ENCODE assay signal across 15 cellular contexts in the genomic region with DNA sequence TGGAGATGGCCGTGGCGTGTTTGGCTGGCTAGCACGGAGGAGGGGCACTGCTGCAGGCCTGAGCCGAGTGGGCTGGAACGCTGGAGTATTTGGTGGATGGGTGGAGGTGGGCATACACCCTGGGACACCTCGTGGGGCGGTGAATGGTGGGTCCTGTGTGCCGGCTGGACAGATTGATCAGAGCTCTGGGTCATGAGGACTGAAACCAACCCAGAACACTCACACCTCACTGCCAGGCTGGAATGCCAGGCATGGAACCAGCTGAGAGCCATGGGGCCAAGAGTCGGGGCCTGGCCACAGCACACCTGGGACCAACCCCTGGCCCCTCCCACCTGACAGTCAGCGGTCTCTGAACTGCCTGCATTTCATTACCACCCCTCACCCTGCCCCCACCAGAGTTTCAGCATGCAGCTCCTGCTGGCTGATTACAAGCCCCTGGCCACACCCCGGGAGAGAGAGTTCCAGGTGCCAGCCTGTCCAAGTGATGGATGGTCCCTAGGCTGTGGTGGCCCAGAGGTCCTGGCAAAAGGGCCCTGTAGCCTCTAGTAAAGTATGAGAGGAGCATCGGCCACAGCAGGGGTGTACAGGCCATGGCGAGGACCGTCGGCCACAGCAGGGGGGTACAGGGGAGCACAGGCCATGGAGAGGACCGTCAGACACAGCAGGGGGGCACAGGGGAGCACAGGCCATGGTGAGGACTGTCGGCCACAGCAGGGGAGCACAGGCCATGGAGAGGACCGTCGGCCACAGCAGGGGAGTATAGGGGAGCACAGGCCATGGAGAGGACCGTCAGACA. TPM values are rescaled to one million over a fixed set of nuclear protein-coding genes. Genes with fewer than 3 reads are reported as not detected.
A peak's percentile ranks its signal among the peaks of the same experiment; 100 is the strongest.
DNase-seq lines count a peak whose midpoint lies in the region; FAIRE-seq and TF ChIP-seq lines count a peak whose summit lies in the region.
"Had no signal": no experiment of that assay in that cellular context is flagged by ENCODE, and none has a peak within 500 bp of the region (broad histone marks: within the 10 kb centered on the region; RNA-seq: fewer than 3 reads in every experiment).

No MANE protein-coding gene starts in this region.

- no peaks in the 10 kb centered on the region for H3K9me3 Mint-ChIP-seq in neural progenitor cell
- H3K9me3 Mint-ChIP-seq: activated T-helper 17 cell treated with anti-CD3 and anti-CD28 coated beads, Interleukin-2, amount 50 U/mL, for 72 hours had no signal

- H3K56ac ChIP-seq in H1 (replicated peaks; ENCODE audit: insufficient read length, low read depth, low read length), result no peak overlapping the region

- no peak for FAIRE-seq in H1 (lab: Jason Lieb, UNC)

- H3K27me3 ChIP-seq in BE2C (no peaks in the 10 kb centered on the region), H1 (replicated peaks in 1 of 4; ENCODE audit: control insufficient read depth in 3 of 4, extremely low read depth in 1 of 4, insufficient read depth in 3 of 4, low read length in 3 of 4) (peaks cover 2 to 26% (median 21%) of the 10 kb centered on the region in 4 experiments), neural progenitor cell (peaks cover 45% of the 10 kb centered on the region)

- no peaks in the 10 kb centered on the region; the same call in 1 of the 2 replicates for H3K79me1 ChIP-seq in H1 (ENCODE audit: low read depth, low read length)

- no peak overlapping the region for H2BK120ac ChIP-seq in H1 (replicated peaks; ENCODE audit: low read depth, low read length)

- H3K4me3 ChIP-seq in BE2C (ENCODE audit: low read depth, low read length), result no peak overlapping the region
- H3K4me3 ChIP-seq in H1 (ENCODE audit: extremely low read depth in 1 of 4, insufficient read depth in 2 of 4, low read depth in 3 of 4, low read length in 4 of 4), result no peak overlapping the region
- H3K4me3 ChIP-seq in neural progenitor cell, result no peak overlapping the region
- H3K4me3 ChIP-seq: cardiac muscle cell, PC-9, prostate gland had no signal

- no peak overlapping the region for H4K91ac ChIP-seq in H1 (replicated peaks; ENCODE audit: insufficient read length, low read length)

- H3K36me3 Mint-ChIP-seq in neural progenitor cell, result no peaks in the 10 kb centered on the region

- no peak overlapping the region for H3K9ac ChIP-seq in H1 (replicated peaks in 1 of 4; ENCODE audit: extremely low read depth in 1 of 4, low read depth in 3 of 4, low read length in 3 of 4)
- H3K9ac ChIP-seq in neural progenitor cell, result no peak overlapping the region

- no peak overlapping the region for H4K5ac ChIP-seq in H1 (ENCODE audit: insufficient read length, low read depth, low read length)

- H2AFZ ChIP-seq in H1 (ENCODE audit: low read length) (no peak overlapping the region), neural progenitor cell (replicated peaks) (no peak overlapping the region)
- H2AFZ ChIP-seq: PC-9 had no signal

- H3K23me2 ChIP-seq in H1 (ENCODE audit: low read depth, low read length), result peaks cover 2% of the 10 kb centered on the region; the same call in 1 of the 2 replicates

- no peak overlapping the region for H3K18ac ChIP-seq in H1 (ENCODE audit: extremely low read depth, low read length)

- peaks cover 2 to 3% of the 10 kb centered on the region in 2 experiments for H4K20me1 ChIP-seq in H1 (replicated peaks in 1 of 2; ENCODE audit: control insufficient read depth in 1 of 2, insufficient read depth in 2 of 2, low read length in 2 of 2)
- H4K20me1 ChIP-seq in neural progenitor cell (ENCODE audit: low read depth), result peaks cover 9% of the 10 kb centered on the region

- no peak for TF ChIP-seq POLR2A in H1 (IDR thresholded peaks at IDR 0.05; ENCODE audit: control extremely low read depth in 1 of 2, low read depth in 2 of 2, low read length in 2 of 2)

- H3K4me1 Mint-ChIP-seq in neural progenitor cell, result peaks cover 15% of the 10 kb centered on the region
- H3K4me1 Mint-ChIP-seq: activated T-helper 17 cell treated with anti-CD3 and anti-CD28 coated beads, Interleukin-2, amount 50 U/mL, for 72 hours had no signal

- no peaks in the 10 kb centered on the region for H3K9me3 ChIP-seq in BE2C
- no peaks in the 10 kb centered on the region for H3K9me3 ChIP-seq in H1 (ENCODE audit: insufficient read depth in 2 of 2, low read depth in 1 of 2, low read length in 1 of 2)
- H3K9me3 ChIP-seq in neural progenitor cell (ENCODE audit: low read depth), result no peaks in the 10 kb centered on the region
- H3K9me3 ChIP-seq: prostate gland had no signal

- no peak overlapping the region for H3K23ac ChIP-seq in H1 (ENCODE audit: insufficient read length)

- 0 out of 2 replicates have a peak overlapping the region, but pooled peaks have one; percentile 50 for H2BK12ac ChIP-seq in H1 (ENCODE audit: low read depth, low read length)

- no peak overlapping the region for H2BK15ac ChIP-seq in H1 (ENCODE audit: low read length)

- H3F3A ChIP-seq in neural progenitor cell (ENCODE audit: low read depth), result no peaks in the 10 kb centered on the region

- peaks cover 29% of the 10 kb centered on the region for H3K27me3 Mint-ChIP-seq in neural progenitor cell (ENCODE audit: insufficient read depth, low read depth)

- H3K79me2 ChIP-seq in H1 (ENCODE audit: control insufficient read depth in 1 of 2, insufficient read depth in 2 of 2, low read length in 2 of 2) (no peaks in the 10 kb centered on the region), neural progenitor cell (ENCODE audit: low read depth) (no peaks in the 10 kb centered on the region)

- TF ChIP-seq EP300 in H1 (IDR thresholded peaks at IDR 0.05; ENCODE audit: borderline replicate concordance in 1 of 2, low read depth in 2 of 2, low read length in 2 of 2), result no peak

- H3K36me3 ChIP-seq in BE2C, result peaks cover 3% of the 10 kb centered on the region; the same call in 1 of the 2 replicates
- H3K36me3 ChIP-seq in H1 (ENCODE audit: control insufficient read depth in 2 of 4, insufficient read depth in 4 of 4, low read length in 3 of 4), result no peaks in the 10 kb centered on the region
- H3K36me3 ChIP-seq in neural progenitor cell, result no peaks in the 10 kb centered on the region
- H3K36me3 ChIP-seq: cardiac muscle cell, prostate gland had no signal

- no peak overlapping the region for H2BK5ac ChIP-seq in H1 (ENCODE audit: low read depth, low read length)

- DNase-seq in BE2C (peak; percentile 13), Daoy (ENCODE audit: low read depth) (peak; percentile 1), H1 (ENCODE audit: low read depth in 1 of 2, low spot score in 2 of 2) (peak in 1 of 2 experiments; percentile 48), neural progenitor cell (ENCODE audit: low spot score) (no peak), NCI-H1436 treated with DMSO at 0.1 percent for 48 hours (lab: John Stamatoyannopoulos, UW) (no peak), NCI-H2227 treated with DMSO at 0.1 percent for 48 hours (lab: John Stamatoyannopoulos, UW) (no peak), OCI-M1 (lab: John Stamatoyannopoulos, UW) (no peak)
- DNase-seq: HCEC 1CT, NCI-H446, trophoblast cell had no signal

- 83% methylated on average over 20 of the region's 20 CpGs; no CpG with 5 or more reads in 1 of the 2 experiments for WGBS in H1 (ENCODE audit: extremely low coverage in 1 of 2, insufficient coverage in 1 of 2, insufficient read length in 1 of 2, insufficient replicate concordance in 2 of 2, low coverage in 1 of 2, low lambda C conversion rate in 2 of 2, missing lambda C conversion rate in 1 of 2), 2 experiments

- H3K27ac ChIP-seq in H1 (ENCODE audit: low read depth, low read length) (no peak overlapping the region), neural progenitor cell (no peak overlapping the region)
- H3K27ac ChIP-seq: cardiac muscle cell, PC-9, prostate gland had no signal

- TF ChIP-seq CTCF in BE2C (IDR thresholded peaks at IDR 0.05; ENCODE audit: low read depth, low read length) (no peak), H1 (IDR thresholded peaks at IDR 0.05; ENCODE audit: control extremely low read depth in 1 of 3, insufficient read depth in 1 of 3, low read depth in 1 of 3, low read length in 3 of 3) (no peak), neural progenitor cell (IDR thresholded peaks at IDR 0.05) (no peak)

- peak overlapping the region in 1 of 2 experiments; percentile 25; a peak in 1 of 4 replicates for H3K4me2 ChIP-seq in H1 (ENCODE audit: insufficient read depth in 1 of 2, low read depth in 2 of 2, low read length in 2 of 2)
- no peak overlapping the region for H3K4me2 ChIP-seq in neural progenitor cell
- H3K4me2 ChIP-seq: PC-9 had no signal

- no peak overlapping the region for H3K14ac ChIP-seq in H1 (ENCODE audit: insufficient read length)

- H3K27ac Mint-ChIP-seq in neural progenitor cell, result no peak overlapping the region
- H3K27ac Mint-ChIP-seq: activated T-helper 17 cell treated with anti-CD3 and anti-CD28 coated beads, Interleukin-2, amount 50 U/mL, for 72 hours had no signal

- H3K4ac ChIP-seq in H1 (replicated peaks; ENCODE audit: insufficient read length, low read depth, low read length), result no peak overlapping the region

- TF ChIP-seq RAD21 in H1 (IDR thresholded peaks at IDR 0.05 in 1 of 2, conservative IDR thresholded peaks at IDR 0.05 in 1 of 2; ENCODE audit: low read depth in 2 of 2, low read length in 2 of 2), result no peak

- peaks cover 15% of the 10 kb centered on the region for H3K4me1 ChIP-seq in BE2C
- peaks cover 0 to 8% (median 3%) of the 10 kb centered on the region in 4 experiments; a peak in 3 of 7 replicates for H3K4me1 ChIP-seq in H1 (replicated peaks in 1 of 4; ENCODE audit: control insufficient read depth in 3 of 4, insufficient read depth in 4 of 4, low read length in 3 of 4)
- H3K4me1 ChIP-seq in neural progenitor cell, result peaks cover 4% of the 10 kb centered on the region

- peak overlapping the region; percentile 2 for H3K4me3 Mint-ChIP-seq in neural progenitor cell
- H3K4me3 Mint-ChIP-seq: activated T-helper 17 cell treated with anti-CD3 and anti-CD28 coated beads, Interleukin-2, amount 50 U/mL, for 72 hours had no signal

- CTCF ChIA-PET in H1 (lab: Charles Lee; ENCODE audit: partially characterized antibody), result interaction anchor here (3.5 to 3.8 kb wide), 2 partner anchors 13 kb away, joined by 12 to 28 read pairs; no protein-coding TSS in a partner anchor

- no peak overlapping the region for H2BK20ac ChIP-seq in H1 (ENCODE audit: low read length)

- POLR2A ChIA-PET in H1 (lab: Charles Lee; ENCODE audit: partially characterized antibody), result interaction anchor here (0.8 kb wide), 1 partner anchor 19 kb away, joined by 3 read pairs; no protein-coding TSS in a partner anchor

- 0 out of 2 replicates have a peak overlapping the region, but pooled peaks have one; percentile 65 for H2AK5ac ChIP-seq in H1 (ENCODE audit: low read depth, low read length)

- H4K8ac ChIP-seq in H1 (ENCODE audit: extremely low read depth, insufficient read depth, low read length), result no peak overlapping the region

RNA-seq across cellular contexts. Expression of gene NPBWR2, which starts 3.3 kb away (rescaled TPM):
- polyA plus RNA-seq in BE2C (2012; ENCODE audit: insufficient read depth, insufficient read length, low read depth), result 0.76 TPM
- not detected in 2 replicates for total RNA-seq in Daoy (2014; rRNA removed; shearing (Covaris generic))
- total RNA-seq in H1 (2021; fragmentation: NEBNext Ultra II Directional; extraction: Animal tissue kit (Norgen Biotek cat#: 25700)), result not detected in 2 replicates
- polyA plus RNA-seq in H1 (2011; rRNA removed), result not detected in 2 replicates
- not detected for polyA plus RNA-seq in H1 (2011; cell fraction: cytosol; rRNA removed)
- not detected for polyA plus RNA-seq in H1 (2011; cell fraction: nucleus; rRNA removed)
- polyA plus RNA-seq in H1 (2012, experiment 1 of 2), result 0.11 TPM in 1 of 4 replicates, not detected in the others
- polyA plus RNA-seq in H1 (2012, experiment 2 of 2), result not detected
- polyA plus RNA-seq in H1 (2013, experiment 1 of 2), result not detected
- not detected for polyA plus RNA-seq in H1 (2013, experiment 2 of 2)
- not detected in 2 replicates for polyA minus RNA-seq in H1 (2011; rRNA and poly(A)+ RNA removed)
- polyA minus RNA-seq in H1 (2011; cell fraction: cytosol; rRNA and poly(A)+ RNA removed), result not detected
- not detected for polyA minus RNA-seq in H1 (2011; cell fraction: nucleus; rRNA and poly(A)+ RNA removed)
- not detected in 2 replicates for total RNA-seq in neural progenitor cell (ENCODE audit: low replicate concordance)
- total RNA-seq: activated T-helper 17 cell treated with anti-CD3 and anti-CD28 coated beads, Interleukin-2, amount 50 U/mL, for 72 hours; cardiac muscle cell; PC-9; prostate gland; T-helper 1 cell treated with Interleukin-12 subunit alpha and Interleukin-12 subunit beta and Interleukin-4 antibody, amounts not matched to agents 30 ng/mL and 1 ng/mL, for 36 hours had no signal
- polyA plus RNA-seq: cardiac muscle cell had no signal

RNA-seq across cellular contexts. Expression of gene LKAAEAR1, which starts 19.9 kb away (rescaled TPM):
- polyA plus RNA-seq in BE2C (2012; ENCODE audit: insufficient read depth, insufficient read length, low read depth), result 1.0 TPM
- total RNA-seq in Daoy (2014; rRNA removed; shearing (Covaris generic)), result 0.95 TPM in 1 of 2 replicates, not detected in the other
- 0.41 and 0.52 TPM in 2 replicates for total RNA-seq in H1 (2021; fragmentation: NEBNext Ultra II Directional; extraction: Animal tissue kit (Norgen Biotek cat#: 25700))
- 0.53 and 0.91 TPM in 2 replicates for polyA plus RNA-seq in H1 (2011; rRNA removed)
- 0.65 TPM for polyA plus RNA-seq in H1 (2011; cell fraction: cytosol; rRNA removed)
- 0.34 TPM for polyA plus RNA-seq in H1 (2011; cell fraction: nucleus; rRNA removed)
- polyA plus RNA-seq in H1 (2012, experiment 1 of 2), result 0.24 TPM in 1 of 4 replicates, not detected in the others
- polyA plus RNA-seq in H1 (2012, experiment 2 of 2), result not detected
- 0.20 TPM for polyA plus RNA-seq in H1 (2013, experiment 1 of 2)
- polyA plus RNA-seq in H1 (2013, experiment 2 of 2), result 0.28 TPM
- polyA minus RNA-seq in H1 (2011; rRNA and poly(A)+ RNA removed), result not detected in 2 replicates
- not detected for polyA minus RNA-seq in H1 (2011; cell fraction: cytosol; rRNA and poly(A)+ RNA removed)
- polyA minus RNA-seq in H1 (2011; cell fraction: nucleus; rRNA and poly(A)+ RNA removed), result not detected
- 0.99 TPM in 1 of 2 replicates, not detected in the other for total RNA-seq in neural progenitor cell (ENCODE audit: low replicate concordance)
- total RNA-seq: PC-9; T-helper 1 cell treated with Interleukin-12 subunit alpha and Interleukin-12 subunit beta and Interleukin-4 antibody, amounts not matched to agents 30 ng/mL and 1 ng/mL, for 36 hours had no signal

RNA-seq across cellular contexts. Expression of gene OPRL1, which starts 24.2 kb away (rescaled TPM):
- 2.7 TPM for polyA plus RNA-seq in BE2C (2012; ENCODE audit: insufficient read depth, insufficient read length, low read depth)
- total RNA-seq in Daoy (2014; rRNA removed; shearing (Covaris generic)), result 0.33 and 0.51 TPM in 2 replicates
- total RNA-seq in H1 (2021; fragmentation: NEBNext Ultra II Directional; extraction: Animal tissue kit (Norgen Biotek cat#: 25700)), result 0.52 and 0.63 TPM in 2 replicates
- polyA plus RNA-seq in H1 (2011; rRNA removed), result 0.98 and 2.0 TPM in 2 replicates
- 1.3 TPM for polyA plus RNA-seq in H1 (2011; cell fraction: cytosol; rRNA removed)
- polyA plus RNA-seq in H1 (2011; cell fraction: nucleus; rRNA removed), result 2.1 TPM
- polyA plus RNA-seq in H1 (2012, experiment 1 of 2), result 0.52 to 1.4 TPM (median 1.1 TPM) in 4 replicates
- 0.81 TPM for polyA plus RNA-seq in H1 (2012, experiment 2 of 2)
- polyA plus RNA-seq in H1 (2013, experiment 1 of 2), result 0.39 TPM
- polyA plus RNA-seq in H1 (2013, experiment 2 of 2), result 0.46 TPM
- 1.2 and 1.4 TPM in 2 replicates for polyA minus RNA-seq in H1 (2011; rRNA and poly(A)+ RNA removed)
- polyA minus RNA-seq in H1 (2011; cell fraction: cytosol; rRNA and poly(A)+ RNA removed), result 1.4 TPM
- polyA minus RNA-seq in H1 (2011; cell fraction: nucleus; rRNA and poly(A)+ RNA removed), result 0.50 TPM
- 1.3 and 3.3 TPM in 2 replicates for total RNA-seq in neural progenitor cell (ENCODE audit: low replicate concordance)

RNA-seq across cellular contexts. Expression of gene RGS19, which starts 24.8 kb away (rescaled TPM):
- 31.1 TPM for polyA plus RNA-seq in BE2C (2012; ENCODE audit: insufficient read depth, insufficient read length, low read depth)
- 18.2 and 25.6 TPM in 2 replicates for total RNA-seq in Daoy (2014; rRNA removed; shearing (Covaris generic))
- total RNA-seq in H1 (2021; fragmentation: NEBNext Ultra II Directional; extraction: Animal tissue kit (Norgen Biotek cat#: 25700)), result 12.7 and 13.1 TPM in 2 replicates
- polyA plus RNA-seq in H1 (2011; rRNA removed), result 16.8 and 21.9 TPM in 2 replicates
- polyA plus RNA-seq in H1 (2011; cell fraction: cytosol; rRNA removed), result 14.6 TPM
- polyA plus RNA-seq in H1 (2011; cell fraction: nucleus; rRNA removed), result 18.9 TPM
- 9.5 to 12.1 TPM (median 10.6 TPM) in 4 replicates for polyA plus RNA-seq in H1 (2012, experiment 1 of 2)
- 8.8 TPM for polyA plus RNA-seq in H1 (2012, experiment 2 of 2)
- 9.0 TPM for polyA plus RNA-seq in H1 (2013, experiment 1 of 2)
- polyA plus RNA-seq in H1 (2013, experiment 2 of 2), result 8.9 TPM
- polyA minus RNA-seq in H1 (2011; rRNA and poly(A)+ RNA removed), result 4.3 and 4.8 TPM in 2 replicates
- 8.7 TPM for polyA minus RNA-seq in H1 (2011; cell fraction: cytosol; rRNA and poly(A)+ RNA removed)
- 6.3 TPM for polyA minus RNA-seq in H1 (2011; cell fraction: nucleus; rRNA and poly(A)+ RNA removed)
- 2.0 and 11.0 TPM in 2 replicates for total RNA-seq in neural progenitor cell (ENCODE audit: low replicate concordance)

RNA-seq across cellular contexts. Expression of gene TCEA2, which starts 41.1 kb away (rescaled TPM):
- polyA plus RNA-seq in BE2C (2012; ENCODE audit: insufficient read depth, insufficient read length, low read depth), result 202 TPM
- total RNA-seq in Daoy (2014; rRNA removed; shearing (Covaris generic)), result 21.7 and 26.0 TPM in 2 replicates
- total RNA-seq in H1 (2021; fragmentation: NEBNext Ultra II Directional; extraction: Animal tissue kit (Norgen Biotek cat#: 25700)), result 41.4 and 46.3 TPM in 2 replicates
- polyA plus RNA-seq in H1 (2011; rRNA removed), result 42.3 and 66.0 TPM in 2 replicates
- 52.5 TPM for polyA plus RNA-seq in H1 (2011; cell fraction: cytosol; rRNA removed)
- polyA plus RNA-seq in H1 (2011; cell fraction: nucleus; rRNA removed), result 118 TPM
- 34.2 to 60.1 TPM (median 48.8 TPM) in 4 replicates for polyA plus RNA-seq in H1 (2012, experiment 1 of 2)
- polyA plus RNA-seq in H1 (2012, experiment 2 of 2), result 35.4 TPM
- 55.3 TPM for polyA plus RNA-seq in H1 (2013, experiment 1 of 2)
- 51.7 TPM for polyA plus RNA-seq in H1 (2013, experiment 2 of 2)
- 9.5 and 12.8 TPM in 2 replicates for polyA minus RNA-seq in H1 (2011; rRNA and poly(A)+ RNA removed)
- polyA minus RNA-seq in H1 (2011; cell fraction: cytosol; rRNA and poly(A)+ RNA removed), result 14.2 TPM
- polyA minus RNA-seq in H1 (2011; cell fraction: nucleus; rRNA and poly(A)+ RNA removed), result 35.6 TPM
- total RNA-seq in neural progenitor cell (ENCODE audit: low replicate concordance), result 23.2 and 51.2 TPM in 2 replicates

Comparison
In these comparisons a context has a peak if more than half of its experiments do, and no peak if none do; other contexts are left out.
1. DNase-seq: peak in BE2C (single experiment) and Daoy (single experiment); none in neural progenitor cell (single experiment), NCI-H1436 treated with DMSO at 0.1 percent for 48 hours (single experiment), NCI-H2227 treated with DMSO at 0.1 percent for 48 hours (single experiment) and OCI-M1 (single experiment).